In the genomic region with DNA sequence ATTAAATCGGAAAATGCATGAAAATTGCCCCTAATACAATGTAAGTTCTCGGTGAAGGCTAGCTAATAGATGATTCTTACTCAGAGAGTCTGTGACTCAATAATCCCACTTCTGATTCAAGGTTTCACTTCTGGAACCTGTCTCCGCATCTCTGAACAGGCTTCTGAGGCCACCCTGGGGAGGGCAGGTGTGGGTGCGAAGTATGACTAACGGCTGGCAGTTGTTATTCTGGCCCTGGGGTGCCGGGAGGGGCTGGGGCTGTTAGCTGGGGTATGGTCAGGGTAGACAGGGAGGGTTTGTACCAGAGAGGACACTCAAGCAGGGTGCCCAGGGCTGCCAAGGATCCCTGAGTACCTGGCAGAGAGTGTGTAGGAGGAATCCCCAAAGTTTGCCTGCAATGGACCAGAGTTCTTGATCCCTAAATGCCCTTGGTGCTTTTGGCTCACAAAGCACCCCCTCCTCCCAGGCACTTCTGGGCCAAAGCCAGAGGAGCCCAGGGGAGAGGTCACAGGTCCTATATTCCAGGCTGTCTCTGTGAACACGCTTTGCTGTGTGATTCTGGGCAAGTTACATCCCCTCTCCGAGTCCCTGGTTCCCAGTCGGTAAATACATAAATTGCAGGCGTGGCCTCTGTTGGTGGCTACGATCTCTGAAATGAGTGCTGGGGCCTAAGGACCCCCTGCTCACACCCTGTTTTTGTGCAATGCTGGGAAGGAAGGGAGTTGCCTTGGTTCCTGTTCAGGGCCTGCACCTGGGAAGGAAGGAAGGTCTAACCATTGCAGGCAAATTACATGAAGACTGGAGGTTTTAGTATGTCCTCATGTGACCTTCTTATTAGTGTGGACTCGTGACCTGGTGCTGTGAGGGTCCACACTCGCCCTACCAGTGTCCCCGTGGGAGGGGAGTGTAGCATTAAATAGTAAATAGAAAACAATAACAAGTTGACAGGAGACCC, we compare ENCODE assay signal across 8 cellular contexts. TPM values are rescaled to one million over a fixed set of nuclear protein-coding genes. Genes with fewer than 3 reads are reported as not detected.
DNase-seq lines count a peak whose midpoint lies in the region; ATAC-seq, FAIRE-seq and TF ChIP-seq lines count a peak whose summit lies in the region.

No MANE protein-coding gene starts in this region.

- H3K4me3 ChIP-seq in BE2C (ENCODE audit: low read depth, low read length): no peak overlapping the region

- H3K36me3 ChIP-seq in BE2C: no peaks in the 10 kb centered on the region

- peak; percentile 64 for ATAC-seq in GM21786 (IDR thresholded peaks at IDR 0.05; ENCODE audit: unreplicated experiment)

- FAIRE-seq in D721Med (lab: Jason Lieb, UNC): no peak

- no peaks in the 10 kb centered on the region; the same call in 1 of the 2 replicates for H3K4me1 ChIP-seq in BE2C

- TF ChIP-seq CTCF in BE2C (IDR thresholded peaks at IDR 0.05; ENCODE audit: low read depth, low read length) (no peak), D721Med (IDR thresholded peaks at IDR 0.05; ENCODE audit: insufficient read depth, missing control alignments) (no peak)

- no peaks in the 10 kb centered on the region for H3K27me3 ChIP-seq in BE2C

- H3K9me3 ChIP-seq in BE2C: no peaks in the 10 kb centered on the region

- DNase-seq in ELR (ENCODE audit: low read depth) (peak; percentile 36), NK-92 (lab: John Stamatoyannopoulos, UW; ENCODE audit: unreplicated experiment) (peak; percentile 9), BE2C (no peak), dedifferentiated amniotic fluid mesenchymal stem cell (ENCODE audit: extremely low spot score) (no peak), D721Med (ENCODE audit: insufficient read length, low spot score) (no peak)
- peak; percentile 78 for DNase-seq in activated T-helper 9 cell treated with anti-CD3 and anti-CD28 coated beads, Interleukin-2, amount 50 U/mL, for 16 hours (ENCODE audit: low read depth)
- DNase-seq in stimulated activated CD4-positive, alpha-beta T cell treated with anti-CD3 and anti-CD28 coated beads, Interleukin-12 subunit alpha, Interleukin-12 subunit beta, amount 100 ng/mL, for 4 hours: peak; percentile 70

RNA-seq across cellular contexts. Expression of gene CPNE2, which starts 49.9 kb away (rescaled TPM):
- 28.1 TPM for polyA plus RNA-seq in BE2C (2012; ENCODE audit: insufficient read depth, insufficient read length, low read depth)

RNA-seq across cellular contexts. Expression of gene NLRC5, which starts 53.1 kb away (rescaled TPM):
- 11.6 TPM for polyA plus RNA-seq in BE2C (2012; ENCODE audit: insufficient read depth, insufficient read length, low read depth)

Comparison
In these comparisons a context has a peak if more than half of its experiments do, and no peak if none do; other contexts are left out.
1. DNase-seq: peak in ELR (single experiment), NK-92 (single experiment), activated T-helper 9 cell treated with anti-CD3 and anti-CD28 coated beads, Interleukin-2, amount 50 U/mL, for 16 hours (single experiment) and stimulated activated CD4-positive, alpha-beta T cell treated with anti-CD3 and anti-CD28 coated beads, Interleukin-12 subunit alpha, Interleukin-12 subunit beta, amount 100 ng/mL, for 4 hours (single experiment); none in BE2C (single experiment), dedifferentiated amniotic fluid mesenchymal stem cell (single experiment) and D721Med (single experiment).